ENCODE assay signal across 8 cellular contexts in genomic region chr1:150234309-150234646, GRCh38. TPM values are rescaled to one million over a fixed set of nuclear protein-coding genes. Genes with fewer than 3 reads are reported as not detected.
DNase-seq lines count a peak whose midpoint lies in the region; ATAC-seq and TF ChIP-seq lines count a peak whose summit lies in the region.

No MANE protein-coding gene starts in this region.

- peak overlapping the region; percentile 89 for H3K27ac ChIP-seq in CD8-positive, alpha-beta T cell (ENCODE audit: low read depth, low read length)
- peak overlapping the region; percentile 73 for H3K27ac ChIP-seq in epithelial cell of prostate

- H3K27me3 ChIP-seq in CD8-positive, alpha-beta T cell (ENCODE audit: insufficient read depth, low read length), result no peaks in the 10 kb centered on the region
- H3K27me3 ChIP-seq in MG63, result no peaks in the 10 kb centered on the region
- H3K27me3 ChIP-seq in neuron (ENCODE audit: insufficient read depth, low read length), result no peaks in the 10 kb centered on the region

- H3K36me3 ChIP-seq in CD8-positive, alpha-beta T cell (ENCODE audit: insufficient read depth, low read length), result no peaks in the 10 kb centered on the region
- H3K36me3 ChIP-seq in MG63 (peaks cover 20% of the 10 kb centered on the region), neuron (ENCODE audit: insufficient read depth, low read length) (peaks cover 9% of the 10 kb centered on the region)

- peaks cover 18% of the 10 kb centered on the region for H3K4me1 Mint-ChIP-seq in CD8-positive, alpha-beta T cell (ENCODE audit: low read depth)
- peaks cover 12% of the 10 kb centered on the region for H3K4me1 Mint-ChIP-seq in activated CD8-positive, alpha-beta T cell treated with anti-CD3 and anti-CD28 coated beads for 36 hours (ENCODE audit: low read depth)

- no peaks in the 10 kb centered on the region for H3K27me3 Mint-ChIP-seq in CD8-positive, alpha-beta T cell (ENCODE audit: low read depth)
- H3K27me3 Mint-ChIP-seq in activated CD8-positive, alpha-beta T cell treated with anti-CD3 and anti-CD28 coated beads for 36 hours, result no peaks in the 10 kb centered on the region

- POLR2A ChIA-PET in CD8-positive, alpha-beta T cell (lab: Charles Lee), result interaction anchor here (0.6 to 3.8 kb wide), 9 partner anchors 9 to 923 kb away, joined by 3 to 24 read pairs (median 6); partner anchors contain the start of genes APH1A, PRPF3, RPRD2 and TNFAIP8L2
- POLR2A ChIA-PET in activated CD8-positive, alpha-beta T cell treated with anti-CD3 and anti-CD28 coated beads for 36 hours (lab: Charles Lee), result interaction anchor here (0.6 to 2.5 kb wide), 13 partner anchors 10 to 347 kb away, joined by 3 to 11 read pairs (median 4); a partner anchor contains a TSS

- TF ChIP-seq POLR2A in erythroblast (IDR thresholded peaks at IDR 0.05; ENCODE audit: low read length), result no peak

- DNase-seq in CD8-positive, alpha-beta T cell, result no peak
- DNase-seq in MG63 (no peak), epithelial cell of prostate (ENCODE audit: low read depth, low spot score) (no peak), erythroblast (lab: John Stamatoyannopoulos, UW) (no peak)
- DNase-seq in activated CD8-positive, alpha-beta T cell treated with anti-CD3 and anti-CD28 coated beads for 36 hours, result no peak

- peak overlapping the region; percentile 93 for H3K27ac Mint-ChIP-seq in CD8-positive, alpha-beta T cell
- H3K27ac Mint-ChIP-seq in activated CD8-positive, alpha-beta T cell treated with anti-CD3 and anti-CD28 coated beads for 36 hours, result no peak overlapping the region

- intact Hi-C loops in CD8-positive, alpha-beta T cell (cut with DNase I, micrococcal nuclease), result loop anchor here (1.0 to 10.0 kb wide), 4 partner anchors 21 to 691 kb away; partner anchors contain the start of genes RPRD2 (in 2 of the 2) and SETDB1 (in 1 of the 2)
- intact Hi-C loops in activated CD8-positive, alpha-beta T cell treated with anti-CD3 and anti-CD28 coated beads for 36 hours (cut with micrococcal nuclease), result no loop called here

- H2AFZ ChIP-seq in neuron (ENCODE audit: low read depth, low read length), result peak overlapping the region; percentile 80

- H3K4me3 Mint-ChIP-seq in CD8-positive, alpha-beta T cell, result no peak overlapping the region
- no peak overlapping the region for H3K4me3 Mint-ChIP-seq in activated CD8-positive, alpha-beta T cell treated with anti-CD3 and anti-CD28 coated beads for 36 hours

- peaks cover 15% of the 10 kb centered on the region for H3K36me3 Mint-ChIP-seq in CD8-positive, alpha-beta T cell
- peaks cover 25% of the 10 kb centered on the region for H3K36me3 Mint-ChIP-seq in activated CD8-positive, alpha-beta T cell treated with anti-CD3 and anti-CD28 coated beads for 36 hours (ENCODE audit: low read depth)

- no peaks in the 10 kb centered on the region for H3K9me3 Mint-ChIP-seq in CD8-positive, alpha-beta T cell
- H3K9me3 Mint-ChIP-seq in activated CD8-positive, alpha-beta T cell treated with anti-CD3 and anti-CD28 coated beads for 36 hours, result no peaks in the 10 kb centered on the region

- H3K4me1 ChIP-seq in CD8-positive, alpha-beta T cell (ENCODE audit: insufficient read depth, low read length), result peaks cover 12% of the 10 kb centered on the region
- peaks cover 12% of the 10 kb centered on the region for H3K4me1 ChIP-seq in neuron (ENCODE audit: insufficient read depth, low read length)

- H3K4me3 ChIP-seq in CD8-positive, alpha-beta T cell (ENCODE audit: low read depth, low read length), result peak overlapping the region; percentile 80
- H3K4me3 ChIP-seq in MG63 (peak overlapping the region; percentile 69), neuron (ENCODE audit: low read length) (peak overlapping the region; percentile 94)

- H3K9me3 ChIP-seq in CD8-positive, alpha-beta T cell (ENCODE audit: low read length), result no peaks in the 10 kb centered on the region
- no peaks in the 10 kb centered on the region for H3K9me3 ChIP-seq in MG63
- H3K9me3 ChIP-seq in neuron (ENCODE audit: low read length), result no peaks in the 10 kb centered on the region

- no peak for ATAC-seq in CD8-positive, alpha-beta T cell
- no peak for ATAC-seq in HG03097 (IDR thresholded peaks at IDR 0.05; ENCODE audit: low FRiP score, unreplicated experiment)
- no peak for ATAC-seq in activated CD8-positive, alpha-beta T cell treated with anti-CD3 and anti-CD28 coated beads for 36 hours
- no peak for ATAC-seq in HG02759 (IDR thresholded peaks at IDR 0.05; ENCODE audit: unreplicated experiment)

- CTCF ChIA-PET in CD8-positive, alpha-beta T cell (lab: Charles Lee), result interaction anchor here (0.7 to 2.4 kb wide), 3 partner anchors 13 to 602 kb away, joined by 3 to 7 read pairs (median 6); no protein-coding TSS in a partner anchor
- CTCF ChIA-PET in activated CD8-positive, alpha-beta T cell treated with anti-CD3 and anti-CD28 coated beads for 36 hours (lab: Charles Lee), result no interaction called here

- no peak for TF ChIP-seq CTCF in CD8-positive, alpha-beta T cell (IDR thresholded peaks at IDR 0.05)
- no peak for TF ChIP-seq CTCF in activated CD8-positive, alpha-beta T cell treated with anti-CD3 and anti-CD28 coated beads for 36 hours (IDR thresholded peaks at IDR 0.05)

RNA-seq across cellular contexts. Expression of gene ANP32E, which starts 1.6 kb away (rescaled TPM):
- total RNA-seq in CD8-positive, alpha-beta T cell, result 10 to 100 TPM; 30.6 to 35.0 TPM
- total RNA-seq in MG63 (2014; rRNA removed; shearing (Covaris generic); ENCODE audit: low replicate concordance), result 17.0 and 38.7 TPM in 2 replicates
- 100 to 1,000 TPM; 174 to 185 TPM for total RNA-seq in activated CD8-positive, alpha-beta T cell treated with anti-CD3 and anti-CD28 coated beads for 36 hours

RNA-seq across cellular contexts. Expression of gene CA14, which starts 23.3 kb away (rescaled TPM):
- total RNA-seq in CD8-positive, alpha-beta T cell, result not detected
- not detected in 2 replicates for total RNA-seq in MG63 (2014; rRNA removed; shearing (Covaris generic); ENCODE audit: low replicate concordance)
- total RNA-seq in activated CD8-positive, alpha-beta T cell treated with anti-CD3 and anti-CD28 coated beads for 36 hours, result not detected

RNA-seq across cellular contexts. Expression of gene APH1A, which starts 34.5 kb away (rescaled TPM):
- total RNA-seq in CD8-positive, alpha-beta T cell, result 100 to 1,000 TPM; 124 to 134 TPM
- total RNA-seq in MG63 (2014; rRNA removed; shearing (Covaris generic); ENCODE audit: low replicate concordance), result 136 and 156 TPM in 2 replicates
- 10 to 100 TPM; 83.7 to 87.4 TPM for total RNA-seq in activated CD8-positive, alpha-beta T cell treated with anti-CD3 and anti-CD28 coated beads for 36 hours

RNA-seq across cellular contexts. Expression of gene C1orf54, which starts 38.3 kb away (rescaled TPM):
- 1 to 10 TPM; 2.6 to 5.7 TPM for total RNA-seq in CD8-positive, alpha-beta T cell
- total RNA-seq in MG63 (2014; rRNA removed; shearing (Covaris generic); ENCODE audit: low replicate concordance), result 2.5 TPM in 1 of 2 replicates, not detected in the other
- 1 to 10 TPM in 1 of 2 experiments, under 1 TPM in 1; 0.90 to 1.3 TPM for total RNA-seq in activated CD8-positive, alpha-beta T cell treated with anti-CD3 and anti-CD28 coated beads for 36 hours

RNA-seq across cellular contexts. Expression of gene CIART, which starts 48.1 kb away (rescaled TPM):
- 1 to 10 TPM; 2.0 to 2.3 TPM for total RNA-seq in CD8-positive, alpha-beta T cell
- total RNA-seq in MG63 (2014; rRNA removed; shearing (Covaris generic); ENCODE audit: low replicate concordance), result not detected in 2 replicates
- total RNA-seq in activated CD8-positive, alpha-beta T cell treated with anti-CD3 and anti-CD28 coated beads for 36 hours, result 1 to 10 TPM; 3.6 to 5.1 TPM
